ENCODE assay signal across 25 cellular contexts in the genomic region with DNA sequence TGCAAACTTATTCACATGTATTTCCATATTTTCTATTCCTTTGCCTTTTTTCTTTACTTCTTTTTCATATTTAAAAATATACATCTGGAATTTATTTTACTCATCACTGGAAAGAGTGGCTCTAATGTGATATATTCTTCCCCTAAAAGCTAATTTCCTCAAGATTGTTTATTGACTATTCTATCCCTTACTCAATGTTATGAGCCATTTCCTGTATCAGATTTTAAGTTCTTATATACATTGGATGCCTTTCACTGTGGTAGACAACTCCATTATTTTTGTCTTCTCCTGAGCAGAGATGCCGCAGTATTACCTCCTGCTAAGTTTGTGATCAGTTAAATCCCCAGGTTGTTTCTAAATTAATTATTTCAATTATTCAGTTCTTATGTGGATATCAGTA.
DNase-seq lines count a peak whose midpoint lies in the region; ATAC-seq, FAIRE-seq and TF ChIP-seq lines count a peak whose summit lies in the region.
"Had no signal": no experiment of that assay in that cellular context is flagged by ENCODE, and none has a peak within 500 bp of the region (broad histone marks: within the 10 kb centered on the region; RNA-seq: fewer than 3 reads in every experiment).

No MANE protein-coding gene starts in this region.

- no peaks in the 10 kb centered on the region for H3K9me3 ChIP-seq in A549
- H3K9me3 ChIP-seq in SK-N-MC (ENCODE audit: low read depth, low read length), result no peaks in the 10 kb centered on the region
- H3K9me3 ChIP-seq: BE2C, BLaER1 had no signal

- ATAC-seq in A549, result no peak
- no peak for ATAC-seq in HG03097 (IDR thresholded peaks at IDR 0.05; ENCODE audit: low FRiP score, unreplicated experiment)
- ATAC-seq: GM12878 had no signal

- TF ChIP-seq RAD21 in A549 (conservative IDR thresholded peaks at IDR 0.05 in 1 of 2, IDR thresholded peaks at IDR 0.05 in 1 of 2), result no peak

- WGBS in A549 (ENCODE audit: missing lambda C conversion rate), result 98% methylated on average over 1 of the region's 1 CpG

- peak; percentile 81 for FAIRE-seq in A549 (lab: Jason Lieb, UNC)
- FAIRE-seq: GM12878, GM12892, GM18507 had no signal

- no peak overlapping the region for H3K9ac ChIP-seq in SK-N-MC (ENCODE audit: insufficient read length)
- H3K9ac ChIP-seq: BLaER1 had no signal

- DNase-seq in A549 (ENCODE audit: low read depth in 1 of 2, low spot score in 1 of 2) (no peak), SK-N-MC (ENCODE audit: low read depth, low spot score) (peak; percentile 44), inferior parietal cortex (ENCODE audit: extremely low spot score) (no peak), NCI-H774 (lab: John Stamatoyannopoulos, UW) (no peak)
- DNase-seq: ACHN; BE2C; C1 segment of cervical spinal cord; CD4-positive, alpha-beta memory T cell; CD4-positive, CD25-positive, alpha-beta regulatory T cell; CD8-positive, alpha-beta memory T cell; COR-L47; DMS 273 treated with DMSO at 0.1 percent for 48 hours; DMS153; DMS53; DMS79; DND-41; EL; GDM1 had no signal

- H3K4me2 ChIP-seq in A549, result no peak overlapping the region
- H3K4me2 ChIP-seq: BLaER1 had no signal

- no peak overlapping the region for H3K27ac ChIP-seq in A549
- H3K27ac ChIP-seq in ACC112 (ENCODE audit: low read depth, low read length), result peak overlapping the region; percentile 3; the same call in 1 of the 2 replicates
- no peak overlapping the region for H3K27ac ChIP-seq in SK-N-MC
- H3K27ac ChIP-seq: 22Rv1, BLaER1 had no signal

- H3K4me3 ChIP-seq in A549 (no peak overlapping the region), ACC112 (ENCODE audit: low read depth, low read length) (no peak overlapping the region), SK-N-MC (no peak overlapping the region)
- H3K4me3 ChIP-seq: BLaER1, GM12878 had no signal

- CTCF ChIA-PET in A549 (lab: Yijun Ruan, JAX), result no interaction called here

- H3K27me3 ChIP-seq in ACC112 (ENCODE audit: insufficient read depth, low read length), result no peaks in the 10 kb centered on the region
- H3K27me3 ChIP-seq: BE2C, BLaER1 had no signal

- POLR2A ChIA-PET in A549 (lab: Yijun Ruan, JAX), result no interaction called here

- H3K79me2 ChIP-seq in ACC112 (ENCODE audit: control insufficient read depth, insufficient read depth, low read length, unreplicated experiment), result no peaks in the 10 kb centered on the region

- H3K36me3 ChIP-seq in ACC112 (ENCODE audit: insufficient read depth, low read length) (no peaks in the 10 kb centered on the region), SK-N-MC (ENCODE audit: insufficient read depth, low read length) (no peaks in the 10 kb centered on the region)
- H3K36me3 ChIP-seq: BE2C, BLaER1 had no signal

- TF ChIP-seq CTCF in A549 (IDR thresholded peaks at IDR 0.05), result no peak

- H2AFZ ChIP-seq in ACC112 (ENCODE audit: low read length, unreplicated experiment), result no peak overlapping the region

- no peak for TF ChIP-seq EP300 in A549 (IDR thresholded peaks at IDR 0.05)

- TF ChIP-seq POLR2A in A549 (IDR thresholded peaks at IDR 0.05; ENCODE audit: low read length), result no peak

- H3K4me1 ChIP-seq in A549 (no peaks in the 10 kb centered on the region), ACC112 (ENCODE audit: control insufficient read depth, insufficient read depth, low read length, unreplicated experiment) (peaks cover 6% of the 10 kb centered on the region)
- H3K4me1 ChIP-seq: BE2C, BLaER1 had no signal

TF ChIP-seq in A549, 52 proteins besides CTCF, POLR2A, EP300 and RAD21:
- no peak for TF ChIP-seq ZNF302 (CRISPR knock-in tag; IDR thresholded peaks at IDR 0.05)
- TF ChIP-seq, protein P1, sequence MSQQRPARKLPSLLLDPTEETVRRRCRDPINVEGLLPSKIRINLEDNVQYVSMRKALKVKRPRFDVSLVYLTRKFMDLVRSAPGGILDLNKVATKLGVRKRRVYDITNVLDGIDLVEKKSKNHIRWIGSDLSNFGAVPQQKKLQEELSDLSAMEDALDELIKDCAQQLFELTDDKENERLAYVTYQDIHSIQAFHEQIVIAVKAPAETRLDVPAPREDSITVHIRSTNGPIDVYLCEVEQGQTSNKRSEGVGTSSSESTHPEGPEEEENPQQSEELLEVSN (IDR thresholded peaks at IDR 0.05; ENCODE audit: borderline replicate concordance, low read depth), result no peak
- TF ChIP-seq MYC (IDR thresholded peaks at IDR 0.05; ENCODE audit: borderline replicate concordance, low read length), result no peak
- no peak for TF ChIP-seq ZC3H11A (IDR thresholded peaks at IDR 0.05)
- TF ChIP-seq CHD2 (IDR thresholded peaks at IDR 0.05; ENCODE audit: low read length, partially characterized antibody), result no peak
- no peak for TF ChIP-seq GATA3 (IDR thresholded peaks at IDR 0.05; ENCODE audit: borderline replicate concordance)
- no peak for TF ChIP-seq SMC3 (IDR thresholded peaks at IDR 0.05)
- no peak for TF ChIP-seq FOXS1 (CRISPR knock-in tag; IDR thresholded peaks at IDR 0.05)
- TF ChIP-seq NPAS2 (CRISPR knock-in tag; IDR thresholded peaks at IDR 0.05; ENCODE audit: borderline replicate concordance), result no peak
- no peak for TF ChIP-seq RFX5 (IDR thresholded peaks at IDR 0.05)
- TF ChIP-seq MAFK (IDR thresholded peaks at IDR 0.05; ENCODE audit: partially characterized antibody), result no peak
- TF ChIP-seq, protein P2, sequence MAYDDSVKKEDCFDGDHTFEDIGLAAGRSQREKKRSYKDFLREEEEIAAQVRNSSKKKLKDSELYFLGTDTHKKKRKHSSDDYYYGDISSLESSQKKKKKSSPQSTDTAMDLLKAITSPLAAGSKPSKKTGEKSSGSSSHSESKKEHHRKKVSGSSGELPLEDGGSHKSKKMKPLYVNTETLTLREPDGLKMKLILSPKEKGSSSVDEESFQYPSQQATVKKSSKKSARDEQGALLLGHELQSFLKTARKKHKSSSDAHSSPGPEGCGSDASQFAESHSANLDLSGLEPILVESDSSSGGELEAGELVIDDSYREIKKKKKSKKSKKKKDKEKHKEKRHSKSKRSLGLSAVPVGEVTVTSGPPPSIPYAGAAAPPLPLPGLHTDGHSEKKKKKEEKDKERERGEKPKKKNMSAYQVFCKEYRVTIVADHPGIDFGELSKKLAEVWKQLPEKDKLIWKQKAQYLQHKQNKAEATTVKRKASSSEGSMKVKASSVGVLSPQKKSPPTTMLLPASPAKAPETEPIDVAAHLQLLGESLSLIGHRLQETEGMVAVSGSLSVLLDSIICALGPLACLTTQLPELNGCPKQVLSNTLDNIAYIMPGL (CRISPR knock-in tag; IDR thresholded peaks at IDR 0.05; ENCODE audit: borderline replicate concordance), result no peak
- TF ChIP-seq CBX2 (IDR thresholded peaks at IDR 0.05; ENCODE audit: borderline replicate concordance, low read depth), result no peak
